Comparison of ENCODE assay signal across 26 cellular contexts in the genomic region with DNA sequence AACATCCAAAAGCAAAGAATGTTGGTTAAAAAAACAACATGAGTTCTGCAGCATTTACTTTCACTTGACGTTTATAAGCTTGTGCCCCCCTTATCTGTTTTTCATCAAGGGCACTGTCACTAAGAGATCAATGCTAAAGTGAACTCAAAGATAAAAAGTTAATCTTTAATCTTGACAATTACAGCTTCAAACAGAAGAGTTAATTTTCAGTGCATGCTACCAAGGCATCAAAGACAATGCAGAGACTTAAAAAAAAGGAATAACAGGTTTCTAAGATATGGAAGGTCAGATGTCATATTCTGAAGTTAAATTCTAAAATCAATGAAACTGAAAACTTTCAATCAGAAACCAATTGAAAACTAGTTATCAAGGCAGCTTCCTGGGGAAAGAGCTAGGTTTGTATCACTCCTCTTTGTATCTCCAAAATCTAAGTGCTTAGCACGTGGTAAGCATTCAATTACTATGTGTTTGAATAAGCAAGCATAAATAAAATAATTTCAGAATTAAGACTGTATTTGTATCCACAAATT.
"Had no signal": no experiment of that assay in that cellular context is flagged by ENCODE, and none has a peak within 500 bp of the region (broad histone marks: within the 10 kb centered on the region; RNA-seq: fewer than 3 reads in every experiment).

No MANE protein-coding gene starts in this region.

- H3K27ac ChIP-seq: adrenal gland, WERI-Rb-1 had no signal

- ATAC-seq: activated CD4-positive, CD25-positive, alpha-beta regulatory T cell treated with anti-CD3 and anti-CD28 coated beads, Interleukin-2, amount 50 U/mL, for 24 hours; activated CD8-positive, alpha-beta memory T cell treated with anti-CD3 and anti-CD28 coated beads, Interleukin-2, amount 10 ng/mL, durations not matched to agents 7 days and 5 days; activated T-helper 17 cell treated with anti-CD3 and anti-CD28 coated beads, Interleukin-2, amount 50 U/mL, for 72 hours; K562 had no signal

- DNase-seq: activated CD4-positive, alpha-beta T cell treated with anti-CD3 and anti-CD28 coated beads for 4 hours; activated CD4-positive, alpha-beta T cell treated with anti-CD3 and anti-CD28 coated beads, Interleukin-2, amount 50 U/mL, for 48 hours; activated CD8-positive, alpha-beta memory T cell treated with anti-CD3 and anti-CD28 coated beads, Interleukin-2, amount 10 ng/mL, durations not matched to agents 7 days and 5 days; activated gamma-delta T cell; activated naive CD4-positive, alpha-beta T cell treated with anti-CD3 and anti-CD28 coated beads, Interleukin-2, amount 10 ng/mL, durations not matched to agents 7 days and 5 days; activated naive CD8-positive, alpha-beta T cell treated with anti-CD3 and anti-CD28 coated beads, Interleukin-2, amount 10 ng/mL, durations not matched to agents 7 days and 5 days; activated T-cell treated with anti-CD3 and anti-CD28 coated beads, Interleukin-2, amount 50 U/mL, for 48 hours; adrenal gland; aorta; central memory CD4-positive, alpha-beta T cell; Karpas-422; MM.1S; NCI-H1105; NCI-H1436; NCI-H1694 treated with DMSO at 0.1 percent for 48 hours; NCI-H2029 treated with DMSO at 0.1 percent for 48 hours; NCI-H345; NCI-H510A; NCI-H526 treated with DMSO at 0.1 percent for 48 hours; NCI-H82; SIG-M5; T-helper 1 cell; WERI-Rb-1 had no signal

- H3K27me3 ChIP-seq: adrenal gland had no signal

- H3K4me3 ChIP-seq: adrenal gland, K562 had no signal

- H3K9me3 ChIP-seq: adrenal gland had no signal
